28 cellular contexts compared by ENCODE assay signal in genomic region chr5:3811116-3811515, GRCh38.
"Had no signal": no experiment of that assay in that cellular context is flagged by ENCODE, and none has a peak within 500 bp of the region (broad histone marks: within the 10 kb centered on the region; RNA-seq: fewer than 3 reads in every experiment).

No MANE protein-coding gene starts in this region.

- H3K36me3 ChIP-seq: colonic mucosa, esophagus muscularis mucosa, esophagus squamous epithelium, gastrocnemius medialis, gastroesophageal sphincter, heart left ventricle, heart right ventricle had no signal

- H3K27ac ChIP-seq: colonic mucosa, coronary artery, dorsolateral prefrontal cortex, esophagus muscularis mucosa, esophagus squamous epithelium, foreskin keratinocyte, gastrocnemius medialis, gastroesophageal sphincter, heart left ventricle, heart right ventricle had no signal

- H3K9me3 ChIP-seq: colonic mucosa, esophagus muscularis mucosa, esophagus squamous epithelium, gastrocnemius medialis, gastroesophageal sphincter, heart left ventricle, heart right ventricle had no signal

- DNase-seq: colonic mucosa; cortex of kidney; dermis blood vessel endothelial cell; dorsolateral prefrontal cortex; effector CD4-positive, alpha-beta T cell; effector CD8-positive, alpha-beta T cell; effector memory CD4-positive, alpha-beta T cell; effector memory CD8-positive, alpha-beta T cell; endodermal cell; erythroblast; esophagus squamous epithelium; foreskin fibroblast; foreskin melanocyte; gastrocnemius medialis; glutamatergic neuron; head of caudate nucleus; heart left ventricle; heart right ventricle had no signal

- H3K27me3 Mint-ChIP-seq: dendritic cell treated with granulocyte-macrophage colony-stimulating factor and Interleukin-4, amounts not matched to agents 40 ng/mL and 50 ng/mL, for 4 days; effector memory CD8-positive, alpha-beta T cell had no signal

- H3K4me3 ChIP-seq: colonic mucosa, coronary artery, dorsolateral prefrontal cortex, esophagus muscularis mucosa, esophagus squamous epithelium, gastrocnemius medialis, gastroesophageal sphincter, heart left ventricle, heart right ventricle had no signal

- H3K27ac Mint-ChIP-seq: dendritic cell treated with granulocyte-macrophage colony-stimulating factor and Interleukin-4, amounts not matched to agents 40 ng/mL and 50 ng/mL, for 4 days; effector memory CD8-positive, alpha-beta T cell; endodermal cell had no signal

- FAIRE-seq: colon, endometrium, endothelial cell of umbilical vein, frontal cortex had no signal

- H3K4me1 ChIP-seq: colonic mucosa, esophagus muscularis mucosa, esophagus squamous epithelium, gastrocnemius medialis, gastroesophageal sphincter, heart left ventricle, heart right ventricle had no signal

- H3K27me3 ChIP-seq: colonic mucosa, esophagus muscularis mucosa, esophagus squamous epithelium, foreskin keratinocyte, gastrocnemius medialis, gastroesophageal sphincter, heart left ventricle, heart right ventricle had no signal

- H3K4me1 Mint-ChIP-seq: endodermal cell had no signal

- H3K4me3 Mint-ChIP-seq: dendritic cell treated with granulocyte-macrophage colony-stimulating factor and Interleukin-4, amounts not matched to agents 40 ng/mL and 50 ng/mL, for 4 days; effector memory CD8-positive, alpha-beta T cell; endodermal cell had no signal

- ATAC-seq: effector memory CD8-positive, alpha-beta T cell; esophagus mucosa; foreskin keratinocyte; gastrocnemius medialis; gastroesophageal sphincter; heart left ventricle; heart right ventricle had no signal
